ENCODE assay signal across 18 cellular contexts in genomic region chr19:30004403-30004802, GRCh38.
DNase-seq lines count a peak whose midpoint lies in the region; ATAC-seq and TF ChIP-seq lines count a peak whose summit lies in the region.
"Had no signal": no experiment of that assay in that cellular context is flagged by ENCODE, and none has a peak within 500 bp of the region (broad histone marks: within the 10 kb centered on the region; RNA-seq: fewer than 3 reads in every experiment).

No MANE protein-coding gene starts in this region.

- no peak for TF ChIP-seq POLR2A in gastroesophageal sphincter (IDR thresholded peaks at IDR 0.05)

- peaks cover 36% of the 10 kb centered on the region for H3K4me1 Mint-ChIP-seq in neural crest cell

- H3K27ac Mint-ChIP-seq in neural crest cell (ENCODE audit: unreplicated experiment): peak overlapping the region; percentile 43
- H3K27ac Mint-ChIP-seq: GM23338 had no signal

- no peak overlapping the region for H3K9ac ChIP-seq in endocrine pancreas (ENCODE audit: control insufficient read depth, insufficient read depth, low read length)

- ATAC-seq in gastroesophageal sphincter: no peak
- ATAC-seq: GM23338, HCT116, PC-3 had no signal

- H3K27ac ChIP-seq in gastroesophageal sphincter: no peak overlapping the region
- H3K27ac ChIP-seq: SJSA1 had no signal

- no peak overlapping the region for H3K4me3 Mint-ChIP-seq in neural crest cell
- H3K4me3 Mint-ChIP-seq: GM23338 had no signal

- H3K36me3 Mint-ChIP-seq in neural crest cell (ENCODE audit: low read depth): peaks cover 33% of the 10 kb centered on the region

- TF ChIP-seq EP300 in gastroesophageal sphincter (IDR thresholded peaks at IDR 0.05): no peak

- DNase-seq in NCI-H748 (lab: John Stamatoyannopoulos, UW; ENCODE audit: unreplicated experiment): peak; percentile 50
- DNase-seq in NCI-H748 treated with DMSO at 0.1 percent for 48 hours (lab: John Stamatoyannopoulos, UW): no peak
- DNase-seq in NCI-H146 (lab: John Stamatoyannopoulos, UW): peak; percentile 67
- no peak for DNase-seq in neural crest cell (ENCODE audit: low read depth, low spot score)
- DNase-seq in GM10266 (ENCODE audit: extremely low spot score): no peak
- DNase-seq in NCI-H1092 treated with DMSO at 0.1 percent for 48 hours (lab: John Stamatoyannopoulos, UW): no peak
- DNase-seq: 8988T, C1 segment of cervical spinal cord, DND-41, NCI-H2107, NCI-H345, NCI-H526, PC-3 had no signal

- 100% methylated on average over 1 of the region's 1 CpG for WGBS in gastroesophageal sphincter (ENCODE audit: low coverage in 1 of 2), 2 donors

- H3K36me3 ChIP-seq in endocrine pancreas (ENCODE audit: control insufficient read depth, insufficient read depth, low read length) (no peaks in the 10 kb centered on the region), gastroesophageal sphincter (peaks cover 0 to 22% of the 10 kb centered on the region in 2 donors)

- H3K27me3 Mint-ChIP-seq in neural crest cell (ENCODE audit: low read depth): no peaks in the 10 kb centered on the region

- TF ChIP-seq CTCF in neural crest cell (conservative IDR thresholded peaks at IDR 0.05): no peak
- no peak for TF ChIP-seq CTCF in GM10266 (IDR thresholded peaks at IDR 0.05; ENCODE audit: control insufficient read depth, insufficient read depth, low read depth, missing control alignments)
- TF ChIP-seq CTCF in gastroesophageal sphincter (IDR thresholded peaks at IDR 0.05): no peak

- H3K4me1 ChIP-seq in endocrine pancreas (ENCODE audit: control insufficient read depth, insufficient read depth, low read length): peaks cover 10% of the 10 kb centered on the region
- H3K4me1 ChIP-seq in gastroesophageal sphincter: peaks cover 0 to 14% (median 0%) of the 10 kb centered on the region in 3 donors
- H3K4me1 ChIP-seq: SJSA1 had no signal

- H3K9me3 Mint-ChIP-seq in neural crest cell: peaks cover 14% of the 10 kb centered on the region

- H3K4me3 ChIP-seq in endocrine pancreas (ENCODE audit: control insufficient read depth, insufficient read depth, low read length) (peak overlapping the region; percentile 71), gastroesophageal sphincter (no peak overlapping the region)
- H3K4me3 ChIP-seq: GM23338, SJSA1 had no signal

- H3K27me3 ChIP-seq in endocrine pancreas (ENCODE audit: control insufficient read depth, insufficient read depth, low read length) (no peaks in the 10 kb centered on the region), gastroesophageal sphincter (no peaks in the 10 kb centered on the region)
- H3K27me3 ChIP-seq: SJSA1 had no signal

- H3K9me3 ChIP-seq in endocrine pancreas (ENCODE audit: control insufficient read depth, low read length): no peaks in the 10 kb centered on the region
- peaks cover 0 to 7% (median 0%) of the 10 kb centered on the region in 3 donors for H3K9me3 ChIP-seq in gastroesophageal sphincter
- H3K9me3 ChIP-seq: SJSA1 had no signal

Comparison
In these comparisons a context has a peak if more than half of its experiments do, and no peak if none do; other contexts are left out.
1. DNase-seq: peak in NCI-H748 (single experiment) and NCI-H146 (single experiment); none in NCI-H748 treated with DMSO at 0.1 percent for 48 hours (single experiment), neural crest cell (single experiment), GM10266 (single experiment) and NCI-H1092 treated with DMSO at 0.1 percent for 48 hours (single experiment).